ENCODE assay signal across 3 cellular contexts in the genomic region with DNA sequence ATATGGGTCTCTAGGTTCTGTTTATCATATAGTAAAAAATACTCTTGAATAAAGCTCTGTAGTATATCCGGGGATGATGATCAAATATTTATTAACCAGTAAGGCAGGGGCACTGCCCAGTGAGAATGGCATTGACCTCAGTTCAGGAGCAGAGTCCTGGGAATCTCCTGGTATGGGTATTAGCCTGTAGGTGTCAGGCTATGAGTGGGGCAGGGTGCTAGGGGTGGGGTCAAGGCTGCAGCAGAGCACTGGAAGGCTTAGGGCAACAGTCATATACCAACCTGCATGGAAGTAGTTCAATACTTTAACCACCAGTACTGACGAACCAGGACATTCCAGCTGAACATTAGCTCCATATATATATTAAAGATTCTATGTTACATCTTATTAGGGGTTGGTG.
A peak's percentile ranks its signal among the peaks of the same experiment; 100 is the strongest.
TF ChIP-seq lines count a peak whose summit lies in the region.

No MANE protein-coding gene starts in this region.

TF ChIP-seq in HepG2, 621 proteins besides CTCF, POLR2A, EP300 and RAD21 (continues in another document):
- TF ChIP-seq, protein P1, sequence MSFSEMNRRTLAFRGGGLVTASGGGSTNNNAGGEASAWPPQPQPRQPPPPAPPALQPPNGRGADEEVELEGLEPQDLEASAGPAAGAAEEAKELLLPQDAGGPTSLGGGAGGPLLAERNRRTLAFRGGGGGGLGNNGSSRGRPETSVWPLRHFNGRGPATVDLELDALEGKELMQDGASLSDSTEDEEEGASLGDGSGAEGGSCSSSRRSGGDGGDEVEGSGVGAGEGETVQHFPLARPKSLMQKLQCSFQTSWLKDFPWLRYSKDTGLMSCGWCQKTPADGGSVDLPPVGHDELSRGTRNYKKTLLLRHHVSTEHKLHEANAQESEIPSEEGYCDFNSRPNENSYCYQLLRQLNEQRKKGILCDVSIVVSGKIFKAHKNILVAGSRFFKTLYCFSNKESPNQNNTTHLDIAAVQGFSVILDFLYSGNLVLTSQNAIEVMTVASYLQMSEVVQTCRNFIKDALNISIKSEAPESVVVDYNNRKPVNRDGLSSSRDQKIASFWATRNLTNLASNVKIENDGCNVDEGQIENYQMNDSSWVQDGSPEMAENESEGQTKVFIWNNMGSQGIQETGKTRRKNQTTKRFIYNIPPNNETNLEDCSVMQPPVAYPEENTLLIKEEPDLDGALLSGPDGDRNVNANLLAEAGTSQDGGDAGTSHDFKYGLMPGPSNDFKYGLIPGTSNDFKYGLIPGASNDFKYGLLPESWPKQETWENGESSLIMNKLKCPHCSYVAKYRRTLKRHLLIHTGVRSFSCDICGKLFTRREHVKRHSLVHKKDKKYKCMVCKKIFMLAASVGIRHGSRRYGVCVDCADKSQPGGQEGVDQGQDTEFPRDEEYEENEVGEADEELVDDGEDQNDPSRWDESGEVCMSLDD (CRISPR knock-in tag; IDR thresholded peaks at IDR 0.05; ENCODE audit: borderline replicate concordance) = no peak
- TF ChIP-seq, protein P2, sequence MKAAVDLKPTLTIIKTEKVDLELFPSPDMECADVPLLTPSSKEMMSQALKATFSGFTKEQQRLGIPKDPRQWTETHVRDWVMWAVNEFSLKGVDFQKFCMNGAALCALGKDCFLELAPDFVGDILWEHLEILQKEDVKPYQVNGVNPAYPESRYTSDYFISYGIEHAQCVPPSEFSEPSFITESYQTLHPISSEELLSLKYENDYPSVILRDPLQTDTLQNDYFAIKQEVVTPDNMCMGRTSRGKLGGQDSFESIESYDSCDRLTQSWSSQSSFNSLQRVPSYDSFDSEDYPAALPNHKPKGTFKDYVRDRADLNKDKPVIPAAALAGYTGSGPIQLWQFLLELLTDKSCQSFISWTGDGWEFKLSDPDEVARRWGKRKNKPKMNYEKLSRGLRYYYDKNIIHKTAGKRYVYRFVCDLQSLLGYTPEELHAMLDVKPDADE (CRISPR knock-in tag; IDR thresholded peaks at IDR 0.05) = no peak
- TF ChIP-seq, protein P3, sequence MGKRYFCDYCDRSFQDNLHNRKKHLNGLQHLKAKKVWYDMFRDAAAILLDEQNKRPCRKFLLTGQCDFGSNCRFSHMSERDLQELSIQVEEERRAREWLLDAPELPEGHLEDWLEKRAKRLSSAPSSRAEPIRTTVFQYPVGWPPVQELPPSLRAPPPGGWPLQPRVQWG (CRISPR knock-in tag; IDR thresholded peaks at IDR 0.05; ENCODE audit: borderline replicate concordance, low read depth) = no peak
- TF ChIP-seq ZSCAN30 (CRISPR knock-in tag; IDR thresholded peaks at IDR 0.05) (no peak), ZNF781 (CRISPR knock-in tag; IDR thresholded peaks at IDR 0.05; ENCODE audit: borderline replicate concordance, not compliant biosample characterization) (no peak), SPEN (CRISPR knock-in tag; IDR thresholded peaks at IDR 0.05; ENCODE audit: low read depth) (no peak), NFE2L2 (IDR thresholded peaks at IDR 0.05; ENCODE audit: low read length) (no peak), SMAD3 (CRISPR knock-in tag; IDR thresholded peaks at IDR 0.05) (no peak)

TF ChIP-seq in Ishikawa, 13 proteins besides CTCF, POLR2A, EP300 and RAD21:
- TF ChIP-seq ZBTB7A (IDR thresholded peaks at IDR 0.05; ENCODE audit: low read depth) (no peak), NFIC (IDR thresholded peaks at IDR 0.05) (no peak), EGR1 (IDR thresholded peaks at IDR 0.05) (no peak), TAF1 (IDR thresholded peaks at IDR 0.05; ENCODE audit: low read depth) (no peak), FOXM1 (IDR thresholded peaks at IDR 0.05; ENCODE audit: borderline replicate concordance, low read depth) (no peak), YY1 (IDR thresholded peaks at IDR 0.05; ENCODE audit: low read depth) (no peak)
- TF ChIP-seq, protein P4, sequence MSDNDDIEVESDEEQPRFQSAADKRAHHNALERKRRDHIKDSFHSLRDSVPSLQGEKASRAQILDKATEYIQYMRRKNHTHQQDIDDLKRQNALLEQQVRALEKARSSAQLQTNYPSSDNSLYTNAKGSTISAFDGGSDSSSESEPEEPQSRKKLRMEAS (IDR thresholded peaks at IDR 0.05) = no peak
- TF ChIP-seq, protein P5, sequence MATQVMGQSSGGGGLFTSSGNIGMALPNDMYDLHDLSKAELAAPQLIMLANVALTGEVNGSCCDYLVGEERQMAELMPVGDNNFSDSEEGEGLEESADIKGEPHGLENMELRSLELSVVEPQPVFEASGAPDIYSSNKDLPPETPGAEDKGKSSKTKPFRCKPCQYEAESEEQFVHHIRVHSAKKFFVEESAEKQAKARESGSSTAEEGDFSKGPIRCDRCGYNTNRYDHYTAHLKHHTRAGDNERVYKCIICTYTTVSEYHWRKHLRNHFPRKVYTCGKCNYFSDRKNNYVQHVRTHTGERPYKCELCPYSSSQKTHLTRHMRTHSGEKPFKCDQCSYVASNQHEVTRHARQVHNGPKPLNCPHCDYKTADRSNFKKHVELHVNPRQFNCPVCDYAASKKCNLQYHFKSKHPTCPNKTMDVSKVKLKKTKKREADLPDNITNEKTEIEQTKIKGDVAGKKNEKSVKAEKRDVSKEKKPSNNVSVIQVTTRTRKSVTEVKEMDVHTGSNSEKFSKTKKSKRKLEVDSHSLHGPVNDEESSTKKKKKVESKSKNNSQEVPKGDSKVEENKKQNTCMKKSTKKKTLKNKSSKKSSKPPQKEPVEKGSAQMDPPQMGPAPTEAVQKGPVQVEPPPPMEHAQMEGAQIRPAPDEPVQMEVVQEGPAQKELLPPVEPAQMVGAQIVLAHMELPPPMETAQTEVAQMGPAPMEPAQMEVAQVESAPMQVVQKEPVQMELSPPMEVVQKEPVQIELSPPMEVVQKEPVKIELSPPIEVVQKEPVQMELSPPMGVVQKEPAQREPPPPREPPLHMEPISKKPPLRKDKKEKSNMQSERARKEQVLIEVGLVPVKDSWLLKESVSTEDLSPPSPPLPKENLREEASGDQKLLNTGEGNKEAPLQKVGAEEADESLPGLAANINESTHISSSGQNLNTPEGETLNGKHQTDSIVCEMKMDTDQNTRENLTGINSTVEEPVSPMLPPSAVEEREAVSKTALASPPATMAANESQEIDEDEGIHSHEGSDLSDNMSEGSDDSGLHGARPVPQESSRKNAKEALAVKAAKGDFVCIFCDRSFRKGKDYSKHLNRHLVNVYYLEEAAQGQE (IDR thresholded peaks at IDR 0.05; ENCODE audit: low read depth) = no peak
- TF ChIP-seq, protein P6, sequence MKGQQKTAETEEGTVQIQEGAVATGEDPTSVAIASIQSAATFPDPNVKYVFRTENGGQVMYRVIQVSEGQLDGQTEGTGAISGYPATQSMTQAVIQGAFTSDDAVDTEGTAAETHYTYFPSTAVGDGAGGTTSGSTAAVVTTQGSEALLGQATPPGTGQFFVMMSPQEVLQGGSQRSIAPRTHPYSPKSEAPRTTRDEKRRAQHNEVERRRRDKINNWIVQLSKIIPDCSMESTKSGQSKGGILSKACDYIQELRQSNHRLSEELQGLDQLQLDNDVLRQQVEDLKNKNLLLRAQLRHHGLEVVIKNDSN (IDR thresholded peaks at IDR 0.05) = no peak
TF ChIP-seq in Ishikawa: peak in this region for 0.

TF ChIP-seq in H1, 55 proteins besides CTCF, POLR2A, EP300 and RAD21:
- TF ChIP-seq, protein P7, sequence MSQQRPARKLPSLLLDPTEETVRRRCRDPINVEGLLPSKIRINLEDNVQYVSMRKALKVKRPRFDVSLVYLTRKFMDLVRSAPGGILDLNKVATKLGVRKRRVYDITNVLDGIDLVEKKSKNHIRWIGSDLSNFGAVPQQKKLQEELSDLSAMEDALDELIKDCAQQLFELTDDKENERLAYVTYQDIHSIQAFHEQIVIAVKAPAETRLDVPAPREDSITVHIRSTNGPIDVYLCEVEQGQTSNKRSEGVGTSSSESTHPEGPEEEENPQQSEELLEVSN (IDR thresholded peaks at IDR 0.05) = no peak
- peak; percentile 50; the same call in 1 of the 2 replicates for TF ChIP-seq POLR2AphosphoS5 (IDR thresholded peaks at IDR 0.05; ENCODE audit: low read depth, low read length)
